In the genomic region with DNA sequence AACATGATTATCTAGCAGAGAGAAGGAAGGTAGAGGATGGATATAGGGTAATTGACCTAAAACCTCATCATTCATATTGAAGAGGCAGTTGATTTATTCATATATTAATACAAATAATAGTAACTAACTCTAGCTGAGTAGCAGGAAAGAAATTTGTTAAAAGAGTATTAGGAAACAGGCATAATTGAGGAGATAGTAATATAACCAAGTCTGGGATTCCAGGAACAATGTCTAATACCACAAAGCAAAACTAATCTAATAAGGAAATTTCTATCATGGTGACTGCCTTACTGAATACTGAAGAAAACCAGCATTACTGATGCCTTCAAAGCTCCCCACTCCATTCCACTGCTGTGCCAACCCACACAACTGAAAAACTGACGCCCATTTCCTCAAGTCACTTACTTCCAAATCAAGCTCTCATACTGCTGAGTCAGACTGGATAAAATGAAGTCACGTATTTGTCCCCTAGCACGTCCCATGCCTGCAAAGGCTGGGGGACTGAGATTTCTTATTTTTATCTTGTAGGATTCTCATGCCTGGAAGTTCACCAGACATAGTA, we compare ENCODE assay signal across 34 cellular contexts.
DNase-seq lines count a peak whose midpoint lies in the region; ATAC-seq, FAIRE-seq and TF ChIP-seq lines count a peak whose summit lies in the region.
"Had no signal": no experiment of that assay in that cellular context is flagged by ENCODE, and none has a peak within 500 bp of the region (broad histone marks: within the 10 kb centered on the region; RNA-seq: fewer than 3 reads in every experiment).

No MANE protein-coding gene starts in this region.

- H2BK20ac ChIP-seq in H1 (ENCODE audit: low read length) = no peak overlapping the region

- no peak overlapping the region for H2BK15ac ChIP-seq in H1 (ENCODE audit: low read length)

- no peak for TF ChIP-seq POLR2A in H1 (IDR thresholded peaks at IDR 0.05; ENCODE audit: control extremely low read depth in 1 of 2, low read depth in 2 of 2, low read length in 2 of 2)

- FAIRE-seq in H1 (lab: Jason Lieb, UNC) = no peak
- FAIRE-seq: G401.6, islet of Langerhans, TTC549 had no signal

- no peaks in the 10 kb centered on the region for H3K23me2 ChIP-seq in H1 (ENCODE audit: low read depth, low read length)

- BruUV-seq in PC-9 (replicated peaks; lab: Mats Ljungman, UMichigan) = no TSS peak

- no peaks in the 10 kb centered on the region for H3K79me1 ChIP-seq in H1 (ENCODE audit: low read depth, low read length)

- no peak overlapping the region for H4K5ac ChIP-seq in H1 (ENCODE audit: insufficient read length, low read depth, low read length)

- no peaks in the 10 kb centered on the region for H3K27me3 ChIP-seq in PC-9 (ENCODE audit: insufficient read depth, low read depth)
- H3K27me3 ChIP-seq in H1 (replicated peaks in 1 of 4; ENCODE audit: control insufficient read depth in 3 of 4, extremely low read depth in 1 of 4, insufficient read depth in 3 of 4, low read length in 3 of 4) = no peaks in the 10 kb centered on the region
- H3K27me3 ChIP-seq: brain microvascular endothelial cell, gastrocnemius medialis, MG63, suprapubic skin had no signal

- H4K20me1 ChIP-seq in PC-9 (ENCODE audit: insufficient read depth) (no peaks in the 10 kb centered on the region), H1 (replicated peaks in 1 of 2; ENCODE audit: control insufficient read depth in 1 of 2, insufficient read depth in 2 of 2, low read length in 2 of 2) (no peaks in the 10 kb centered on the region)

- no peak overlapping the region for H3K18ac ChIP-seq in H1 (ENCODE audit: extremely low read depth, low read length)

- peak overlapping the region; percentile 28; the same call in 1 of the 2 replicates for H2AFZ ChIP-seq in PC-9
- peak overlapping the region; percentile 62; the same call in 1 of the 2 replicates for H2AFZ ChIP-seq in H1 (ENCODE audit: low read length)

- H4K8ac ChIP-seq in H1 (ENCODE audit: extremely low read depth, insufficient read depth, low read length) = no peak overlapping the region

- no peaks in the 10 kb centered on the region for H3K36me3 ChIP-seq in PC-9 (ENCODE audit: low read depth)
- H3K36me3 ChIP-seq in H1 (ENCODE audit: control insufficient read depth in 2 of 4, insufficient read depth in 4 of 4, low read length in 3 of 4) = no peaks in the 10 kb centered on the region
- H3K36me3 ChIP-seq: brain microvascular endothelial cell, gastrocnemius medialis, MG63, suprapubic skin had no signal

- H3K9ac ChIP-seq in H1 (replicated peaks in 1 of 4; ENCODE audit: extremely low read depth in 1 of 4, low read depth in 3 of 4, low read length in 3 of 4) = no peak overlapping the region

- H3K4me1 ChIP-seq in PC-9 (replicated peaks; ENCODE audit: insufficient read depth) = no peaks in the 10 kb centered on the region
- H3K4me1 ChIP-seq in H1 (replicated peaks in 1 of 4; ENCODE audit: control insufficient read depth in 3 of 4, insufficient read depth in 4 of 4, low read length in 3 of 4) = no peaks in the 10 kb centered on the region
- H3K4me1 ChIP-seq: gastrocnemius medialis, suprapubic skin had no signal

- H3K4me2 ChIP-seq in PC-9 (no peak overlapping the region), H1 (ENCODE audit: insufficient read depth in 1 of 2, low read depth in 2 of 2, low read length in 2 of 2) (no peak overlapping the region)

- H3K14ac ChIP-seq in H1 (ENCODE audit: insufficient read length) = no peak overlapping the region

- no peak overlapping the region for H3K27ac ChIP-seq in PC-9
- no peak overlapping the region for H3K27ac ChIP-seq in H1 (ENCODE audit: low read depth, low read length)
- H3K27ac ChIP-seq: brain microvascular endothelial cell, gastrocnemius medialis, suprapubic skin had no signal

- no peaks in the 10 kb centered on the region for H3K79me2 ChIP-seq in PC-9 (ENCODE audit: low read depth)
- H3K79me2 ChIP-seq in H1 (ENCODE audit: control insufficient read depth in 1 of 2, insufficient read depth in 2 of 2, low read length in 2 of 2) = no peaks in the 10 kb centered on the region

- TF ChIP-seq RAD21 in H1 (IDR thresholded peaks at IDR 0.05 in 1 of 2, conservative IDR thresholded peaks at IDR 0.05 in 1 of 2; ENCODE audit: low read depth in 2 of 2, low read length in 2 of 2) = no peak

- no peak for TF ChIP-seq EP300 in H1 (IDR thresholded peaks at IDR 0.05; ENCODE audit: borderline replicate concordance in 1 of 2, low read depth in 2 of 2, low read length in 2 of 2)

- H3K9me3 ChIP-seq in PC-9 (ENCODE audit: insufficient read depth, low read depth) (no peaks in the 10 kb centered on the region), H1 (ENCODE audit: insufficient read depth in 2 of 2, low read depth in 1 of 2, low read length in 1 of 2) (no peaks in the 10 kb centered on the region)
- H3K9me3 ChIP-seq: gastrocnemius medialis, MG63 had no signal

- no peak overlapping the region for H3K23ac ChIP-seq in H1 (ENCODE audit: insufficient read length)

- H3F3A ChIP-seq in PC-9 (ENCODE audit: insufficient read depth, low read depth) = no peaks in the 10 kb centered on the region

- no peaks in the 10 kb centered on the region for H3K9me2 ChIP-seq in PC-9 (ENCODE audit: insufficient read depth)

- intact Hi-C loops in PC-9 (cut with micrococcal nuclease; ENCODE audit: unreplicated experiment) = no loop called here

- no peak overlapping the region for H3K4ac ChIP-seq in H1 (replicated peaks; ENCODE audit: insufficient read length, low read depth, low read length)

- TF ChIP-seq CTCF in PC-9 (conservative IDR thresholded peaks at IDR 0.05) (no peak), H1 (IDR thresholded peaks at IDR 0.05; ENCODE audit: control extremely low read depth in 1 of 3, insufficient read depth in 1 of 3, low read depth in 1 of 3, low read length in 3 of 3) (no peak)

- 95% methylated on average over 3 of the region's 3 CpGs; no CpG with 5 or more reads in 1 of the 2 experiments for WGBS in H1 (ENCODE audit: extremely low coverage in 1 of 2, insufficient coverage in 1 of 2, insufficient read length in 1 of 2, insufficient replicate concordance in 2 of 2, low coverage in 1 of 2, low lambda C conversion rate in 2 of 2, missing lambda C conversion rate in 1 of 2), 2 experiments

- H3K56ac ChIP-seq in H1 (replicated peaks; ENCODE audit: insufficient read length, low read depth, low read length) = no peak overlapping the region

- no peak overlapping the region for H2BK12ac ChIP-seq in H1 (ENCODE audit: low read depth, low read length)

- no peak overlapping the region for H2BK120ac ChIP-seq in H1 (replicated peaks; ENCODE audit: low read depth, low read length)

- H2BK5ac ChIP-seq in H1 (ENCODE audit: low read depth, low read length) = no peak overlapping the region

- DNase-seq in PC-9 (no peak), H1 (ENCODE audit: low read depth in 1 of 2, low spot score in 2 of 2) (no peak), NOMO-1 treated with dmso at 0.1 percent for 144 hours (lab: John Stamatoyannopoulos, UW; ENCODE audit: unreplicated experiment) (no peak), GM19238 (ENCODE audit: insufficient read length, low spot score) (no peak), NCI-H1092 (lab: John Stamatoyannopoulos, UW) (no peak)
- DNase-seq: activated CD4-positive, alpha-beta T cell treated with anti-CD3 and anti-CD28 coated beads for 1 hour; activated CD8-positive, alpha-beta T cell treated with anti-CD3 and anti-CD28 coated beads, Interleukin-2, amount 10 ng/mL, durations not matched to agents 7 days and 5 days; activated effector memory CD4-positive, alpha-beta T cell treated with anti-CD3 and anti-CD28 coated beads, Interleukin-2, amount 50 U/mL, for 16 hours; activated naive CD8-positive, alpha-beta T cell treated with anti-CD3 and anti-CD28 coated beads, Interleukin-2, amount 10 ng/mL, durations not matched to agents 7 days and 5 days; activated T-cell treated with anti-CD3 and anti-CD28 coated beads for 4 hours; brain microvascular endothelial cell; CD4-positive, alpha-beta T cell; DMS 273 treated with DMSO at 0.1 percent for 48 hours; effector memory CD4-positive, alpha-beta T cell; erythroblast; gastrocnemius medialis; left ventricle myocardium superior; MG63; naive thymus-derived CD4-positive, alpha-beta T cell; NCI-H1436; NCI-H2107; NCI-H446 treated with DMSO at 0.1 percent for 48 hours; nucleus accumbens; SIG-M5; stimulated activated CD4-positive, alpha-beta T cell treated with anti-CD3 and anti-CD28 coated beads, Interleukin-2, amount 100 ng/mL, for 48 hours; T-helper 1 cell had no signal

- ATAC-seq in GM19463 (IDR thresholded peaks at IDR 0.05; ENCODE audit: unreplicated experiment) (peak; percentile 63), GM21619 (IDR thresholded peaks at IDR 0.05; ENCODE audit: unreplicated experiment) (no peak)
- ATAC-seq: activated CD8-positive, alpha-beta T cell treated with anti-CD3 and anti-CD28 coated beads, Interleukin-2, amount 10 ng/mL, durations not matched to agents 7 days and 5 days; gastrocnemius medialis; left ventricle myocardium superior; naive thymus-derived CD4-positive, alpha-beta T cell; Panc1; stimulated activated effector memory CD8-positive, alpha-beta T cell treated with anti-CD3 and anti-CD28 coated beads, Interleukin-12 subunit alpha, Interleukin-12 subunit beta, amount 100 ng/mL, for 72 hours had no signal

- no peak overlapping the region for H2AK5ac ChIP-seq in H1 (ENCODE audit: low read depth, low read length)

- H3K4me3 ChIP-seq in PC-9 (no peak overlapping the region), H1 (ENCODE audit: extremely low read depth in 1 of 4, insufficient read depth in 2 of 4, low read depth in 3 of 4, low read length in 4 of 4) (no peak overlapping the region)
- H3K4me3 ChIP-seq: gastrocnemius medialis, MG63, suprapubic skin had no signal

- POLR2A ChIA-PET in PC-9 (lab: Charles Lee; ENCODE audit: unreplicated experiment) (no interaction called here), H1 (lab: Charles Lee; ENCODE audit: partially characterized antibody) (no interaction called here)

- no peak overlapping the region for H4K91ac ChIP-seq in H1 (replicated peaks; ENCODE audit: insufficient read length, low read length)

- CTCF ChIA-PET in PC-9 (lab: Charles Lee) = no interaction called here
- CTCF ChIA-PET in H1 (lab: Charles Lee; ENCODE audit: partially characterized antibody) = no interaction called here

TF ChIP-seq in H1, 55 proteins besides CTCF, POLR2A, EP300 and RAD21 (continues in another document):
- TF ChIP-seq, protein P1, sequence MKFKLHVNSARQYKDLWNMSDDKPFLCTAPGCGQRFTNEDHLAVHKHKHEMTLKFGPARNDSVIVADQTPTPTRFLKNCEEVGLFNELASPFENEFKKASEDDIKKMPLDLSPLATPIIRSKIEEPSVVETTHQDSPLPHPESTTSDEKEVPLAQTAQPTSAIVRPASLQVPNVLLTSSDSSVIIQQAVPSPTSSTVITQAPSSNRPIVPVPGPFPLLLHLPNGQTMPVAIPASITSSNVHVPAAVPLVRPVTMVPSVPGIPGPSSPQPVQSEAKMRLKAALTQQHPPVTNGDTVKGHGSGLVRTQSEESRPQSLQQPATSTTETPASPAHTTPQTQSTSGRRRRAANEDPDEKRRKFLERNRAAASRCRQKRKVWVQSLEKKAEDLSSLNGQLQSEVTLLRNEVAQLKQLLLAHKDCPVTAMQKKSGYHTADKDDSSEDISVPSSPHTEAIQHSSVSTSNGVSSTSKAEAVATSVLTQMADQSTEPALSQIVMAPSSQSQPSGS (IDR thresholded peaks at IDR 0.05; ENCODE audit: low read length) = no peak
- no peak for TF ChIP-seq ZNF274 (IDR thresholded peaks at IDR 0.05; ENCODE audit: borderline replicate concordance, extremely low read depth, low read length)
- TF ChIP-seq CEBPB (IDR thresholded peaks at IDR 0.05; ENCODE audit: low read depth, low read length) = no peak
